ENCODE assay signal across 32 cellular contexts in the genomic region with DNA sequence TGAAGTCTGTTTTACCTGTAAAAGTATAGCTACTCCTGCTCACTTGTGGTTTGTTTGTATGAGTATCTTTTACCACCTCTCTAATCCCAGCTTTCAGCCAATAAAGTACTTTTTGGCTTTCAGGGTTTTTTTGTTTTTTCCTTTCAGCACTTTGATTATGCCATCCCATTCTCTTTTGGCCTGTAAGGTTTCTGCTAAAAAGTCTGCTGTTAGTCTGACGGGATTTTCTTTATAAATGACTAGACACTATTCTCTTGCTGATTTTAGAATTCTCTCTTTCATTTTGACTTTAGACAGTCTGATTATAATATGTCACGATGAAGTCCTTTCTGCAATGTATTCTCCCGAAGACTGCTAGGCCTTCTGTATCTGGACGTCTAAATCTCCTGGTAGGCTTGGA.
"Had no signal": no experiment of that assay in that cellular context is flagged by ENCODE, and none has a peak within 500 bp of the region (broad histone marks: within the 10 kb centered on the region; RNA-seq: fewer than 3 reads in every experiment).

No MANE protein-coding gene starts in this region.

- ATAC-seq: activated naive CD8-positive, alpha-beta T cell treated with anti-CD3 and anti-CD28 coated beads, Interleukin-2, amount 50 U/mL, for 24 hours; body of pancreas; effector memory CD8-positive, alpha-beta T cell; gastrocnemius medialis; heart left ventricle; T-helper 17 cell had no signal

- FAIRE-seq: colon had no signal

- H3K9me3 Mint-ChIP-seq: activated naive CD4-positive, alpha-beta T cell treated with anti-CD3 and anti-CD28 coated beads for 36 hours; activated naive CD4-positive, alpha-beta T cell treated with anti-CD3 and anti-CD28 coated beads, Interleukin-2, amount 50 U/mL, for 24 hours; activated naive CD8-positive, alpha-beta T cell treated with anti-CD3 and anti-CD28 coated beads for 36 hours; activated naive CD8-positive, alpha-beta T cell treated with anti-CD3 and anti-CD28 coated beads, Interleukin-2, amount 50 U/mL, for 24 hours; activated T-cell treated with anti-CD3 and anti-CD28 coated beads, Interleukin-2, amount 50 U/mL, for 24 hours; effector memory CD8-positive, alpha-beta T cell had no signal

- H3K4me3 ChIP-seq: adrenal gland, body of pancreas, esophagus muscularis mucosa, gastrocnemius medialis, heart left ventricle had no signal

- H3K27me3 Mint-ChIP-seq: activated CD4-positive, alpha-beta memory T cell treated with anti-CD3 and anti-CD28 coated beads, Interleukin-2, amount 10 ng/mL, durations not matched to agents 7 days and 5 days; activated CD4-positive, alpha-beta T cell treated with anti-CD3 and anti-CD28 coated beads, Interleukin-2, amount 10 ng/mL, durations not matched to agents 7 days and 5 days; activated naive CD4-positive, alpha-beta T cell treated with anti-CD3 and anti-CD28 coated beads, Interleukin-2, amount 50 U/mL, for 24 hours; activated naive CD8-positive, alpha-beta T cell treated with anti-CD3 and anti-CD28 coated beads for 36 hours; activated naive CD8-positive, alpha-beta T cell treated with anti-CD3 and anti-CD28 coated beads, Interleukin-2, amount 50 U/mL, for 24 hours; activated T-cell treated with anti-CD3 and anti-CD28 coated beads, Interleukin-2, amount 50 U/mL, for 24 hours; effector memory CD8-positive, alpha-beta T cell; T-helper 17 cell had no signal

- H3K9me3 ChIP-seq: adrenal gland, body of pancreas, esophagus muscularis mucosa, gastrocnemius medialis, heart left ventricle had no signal

- H3K27ac Mint-ChIP-seq: activated CD4-positive, alpha-beta memory T cell treated with anti-CD3 and anti-CD28 coated beads, Interleukin-2, amount 10 ng/mL, durations not matched to agents 7 days and 5 days; activated CD4-positive, alpha-beta T cell treated with anti-CD3 and anti-CD28 coated beads, Interleukin-2, amount 10 ng/mL, durations not matched to agents 7 days and 5 days; activated naive CD4-positive, alpha-beta T cell treated with anti-CD3 and anti-CD28 coated beads for 36 hours; activated naive CD4-positive, alpha-beta T cell treated with anti-CD3 and anti-CD28 coated beads, Interleukin-2, amount 50 U/mL, for 24 hours; activated naive CD8-positive, alpha-beta T cell treated with anti-CD3 and anti-CD28 coated beads for 36 hours; activated naive CD8-positive, alpha-beta T cell treated with anti-CD3 and anti-CD28 coated beads, Interleukin-2, amount 50 U/mL, for 24 hours; activated T-helper 1 cell treated with anti-CD3 and anti-CD28 coated beads, Interleukin-12 subunit alpha, Interleukin-12 subunit beta, Interleukin-2, Interleukin-4 antibody, amounts not matched to agents 30 ng/mL and 10 ng/mL and 1 ng/mL, durations not matched to agents 14 hours and 24 hours and 36 hours; activated T-helper 2 cell treated with anti-CD3 and anti-CD28 coated beads, Interferon-gamma antibody, Interleukin-2, Interleukin-4, amounts not matched to agents 10 μg/mL and 5 μg/mL and 100 μg/mL, durations not matched to agents 14 hours and 24 hours and 36 hours had no signal

- H3K27ac ChIP-seq: adrenal gland, body of pancreas, esophagus muscularis mucosa, foreskin keratinocyte, gastrocnemius medialis, heart left ventricle had no signal

- H3K4me1 Mint-ChIP-seq: activated CD4-positive, alpha-beta T cell treated with anti-CD3 and anti-CD28 coated beads, Interleukin-2, amount 10 ng/mL, durations not matched to agents 7 days and 5 days had no signal

- H3K4me1 ChIP-seq: adrenal gland, body of pancreas, heart left ventricle had no signal

- H3K27me3 ChIP-seq: adrenal gland, body of pancreas, esophagus muscularis mucosa, foreskin keratinocyte, gastrocnemius medialis, heart left ventricle had no signal

- DNase-seq: activated CD4-positive, alpha-beta memory T cell treated with anti-CD3 and anti-CD28 coated beads, Interleukin-2, amount 10 ng/mL, durations not matched to agents 7 days and 5 days; activated CD4-positive, alpha-beta T cell treated with anti-CD3 and anti-CD28 coated beads for 1 hour; activated CD4-positive, alpha-beta T cell treated with anti-CD3 and anti-CD28 coated beads for 4 hours; activated CD4-positive, alpha-beta T cell treated with anti-CD3 and anti-CD28 coated beads, Interleukin-2, amount 10 ng/mL, durations not matched to agents 7 days and 5 days; activated CD4-positive, alpha-beta T cell treated with anti-CD3 and anti-CD28 coated beads, Interleukin-2, amount 50 U/mL, for 4 hours; activated CD8-positive, alpha-beta memory T cell treated with anti-CD3 and anti-CD28 coated beads, Interleukin-2, amount 50 U/mL, for 48 hours; activated effector memory CD4-positive, alpha-beta T cell treated with anti-CD3 and anti-CD28 coated beads, Interleukin-2, amount 50 U/mL, for 16 hours; activated naive CD4-positive, alpha-beta T cell treated with anti-CD3 and anti-CD28 coated beads for 36 hours; activated naive CD8-positive, alpha-beta T cell treated with anti-CD3 and anti-CD28 coated beads for 36 hours; activated naive CD8-positive, alpha-beta T cell treated with anti-CD3 and anti-CD28 coated beads, Interleukin-2, amount 50 U/mL, for 24 hours; activated T-cell treated with anti-CD3 and anti-CD28 coated beads for 4 hours; activated T-cell treated with anti-CD3 and anti-CD28 coated beads, Interleukin-2, amount 50 U/mL, for 24 hours; adrenal gland; amygdala; aorta; body of pancreas; caudate nucleus; cortex of kidney; dermis blood vessel endothelial cell; effector CD4-positive, alpha-beta T cell; effector memory CD8-positive, alpha-beta T cell; erythroblast; gastrocnemius medialis; glutamatergic neuron; heart left ventricle; T-helper 17 cell had no signal

- H3K4me3 Mint-ChIP-seq: activated CD4-positive, alpha-beta memory T cell treated with anti-CD3 and anti-CD28 coated beads, Interleukin-2, amount 10 ng/mL, durations not matched to agents 7 days and 5 days; activated CD4-positive, alpha-beta T cell treated with anti-CD3 and anti-CD28 coated beads, Interleukin-2, amount 10 ng/mL, durations not matched to agents 7 days and 5 days; activated naive CD4-positive, alpha-beta T cell treated with anti-CD3 and anti-CD28 coated beads for 36 hours; activated naive CD4-positive, alpha-beta T cell treated with anti-CD3 and anti-CD28 coated beads, Interleukin-2, amount 50 U/mL, for 24 hours; activated naive CD8-positive, alpha-beta T cell treated with anti-CD3 and anti-CD28 coated beads for 36 hours; activated naive CD8-positive, alpha-beta T cell treated with anti-CD3 and anti-CD28 coated beads, Interleukin-2, amount 50 U/mL, for 24 hours; activated T-cell treated with anti-CD3 and anti-CD28 coated beads, Interleukin-2, amount 50 U/mL, for 24 hours; activated T-helper 1 cell treated with anti-CD3 and anti-CD28 coated beads, Interleukin-12 subunit alpha, Interleukin-12 subunit beta, Interleukin-2, Interleukin-4 antibody, amounts not matched to agents 30 ng/mL and 10 ng/mL and 1 ng/mL, durations not matched to agents 14 hours and 24 hours and 36 hours; effector memory CD8-positive, alpha-beta T cell; T-helper 17 cell had no signal
